ENCODE assay signal across 14 cellular contexts in genomic region chr5:139308797-139309196, GRCh38. TPM values are rescaled to one million over a fixed set of nuclear protein-coding genes. Genes with fewer than 3 reads are reported as not detected.
DNase-seq lines count a peak whose midpoint lies in the region; ATAC-seq and TF ChIP-seq lines count a peak whose summit lies in the region.
"Had no signal": no experiment of that assay in that cellular context is flagged by ENCODE, and none has a peak within 500 bp of the region (broad histone marks: within the 10 kb centered on the region; RNA-seq: fewer than 3 reads in every experiment).

No MANE protein-coding gene starts in this region.

- H3K4me3 ChIP-seq in RWPE2 (ENCODE audit: severe bottlenecking) (no peak overlapping the region), endodermal cell (ENCODE audit: low read length) (no peak overlapping the region), GM23338 (no peak overlapping the region)

- TF ChIP-seq CTCF in RWPE2 (IDR thresholded peaks at IDR 0.05; ENCODE audit: poor library complexity, severe bottlenecking) (no peak), endodermal cell (conservative IDR thresholded peaks at IDR 0.05) (no peak), GM23338 (conservative IDR thresholded peaks at IDR 0.05; ENCODE audit: low read depth in 2 of 2) (no peak)

- no peak overlapping the region for H2AFZ ChIP-seq in GM23338

- H3K4me2 ChIP-seq in GM23338: no peak overlapping the region

- H3K27me3 ChIP-seq in RWPE2 (ENCODE audit: insufficient read depth, poor library complexity, severe bottlenecking) (no peaks in the 10 kb centered on the region), endodermal cell (ENCODE audit: control insufficient read depth, insufficient read depth, low read length, poor library complexity, severe bottlenecking) (no peaks in the 10 kb centered on the region), GM23338 (ENCODE audit: insufficient read depth) (no peaks in the 10 kb centered on the region)

- H3K4me3 Mint-ChIP-seq in activated naive CD4-positive, alpha-beta T cell treated with anti-CD3 and anti-CD28 coated beads for 36 hours: no peak overlapping the region
- H3K4me3 Mint-ChIP-seq in endodermal cell (no peak overlapping the region), GM23338 (no peak overlapping the region)
- H3K4me3 Mint-ChIP-seq in stimulated activated effector memory CD8-positive, alpha-beta T cell treated with anti-CD3 and anti-CD28 coated beads, Interleukin-12 subunit alpha, Interleukin-12 subunit beta, amount 100 ng/mL, for 72 hours: peak overlapping the region; percentile 22
- H3K4me3 Mint-ChIP-seq: activated naive CD8-positive, alpha-beta T cell treated with anti-CD3 and anti-CD28 coated beads, Interleukin-2, amount 10 ng/mL, durations not matched to agents 7 days and 5 days had no signal

- H3F3A ChIP-seq in GM23338 (replicated peaks; ENCODE audit: low read depth): no peaks in the 10 kb centered on the region

- intact Hi-C loops in activated naive CD4-positive, alpha-beta T cell treated with anti-CD3 and anti-CD28 coated beads for 36 hours (cut with micrococcal nuclease): no loop called here

- H3K27ac ChIP-seq in RWPE2 (ENCODE audit: poor library complexity, severe bottlenecking): peak overlapping the region; percentile 29
- H3K27ac ChIP-seq in endodermal cell (ENCODE audit: low read depth, low read length): no peak overlapping the region
- H3K27ac ChIP-seq in GM23338 (ENCODE audit: low read depth): no peak overlapping the region
- H3K27ac ChIP-seq: epithelial cell of prostate had no signal

- peaks cover 90% of the 10 kb centered on the region for H4K20me1 ChIP-seq in GM23338 (replicated peaks; ENCODE audit: insufficient read depth)

- H3K4me1 ChIP-seq in RWPE2 (ENCODE audit: insufficient read depth, poor library complexity, severe bottlenecking) (peaks cover 68% of the 10 kb centered on the region), endodermal cell (ENCODE audit: control insufficient read depth, insufficient read depth, low read length) (peaks cover 12% of the 10 kb centered on the region), GM23338 (ENCODE audit: insufficient read depth) (peaks cover 63% of the 10 kb centered on the region)

- H3K9me3 ChIP-seq in RWPE2 (ENCODE audit: severe bottlenecking) (no peaks in the 10 kb centered on the region), endodermal cell (ENCODE audit: control insufficient read depth, low read length) (no peaks in the 10 kb centered on the region)

- no peak overlapping the region for H3K9ac ChIP-seq in endodermal cell (ENCODE audit: extremely low read depth, low read length, poor library complexity, severe bottlenecking)

- no peak for ATAC-seq in RWPE2 (ENCODE audit: low read depth)
- no peak for ATAC-seq in stimulated activated effector memory CD8-positive, alpha-beta T cell treated with anti-CD3 and anti-CD28 coated beads, Interleukin-12 subunit alpha, Interleukin-12 subunit beta, amount 100 ng/mL, for 72 hours
- ATAC-seq in GM19452 (IDR thresholded peaks at IDR 0.05; ENCODE audit: unreplicated experiment): no peak
- ATAC-seq in GM23338: no peak

- H3K9me2 ChIP-seq in GM23338 (ENCODE audit: insufficient read depth): no peaks in the 10 kb centered on the region

- CTCF ChIA-PET in activated naive CD4-positive, alpha-beta T cell treated with anti-CD3 and anti-CD28 coated beads for 36 hours (lab: Charles Lee): no interaction called here

- H3K4me1 Mint-ChIP-seq in activated naive CD4-positive, alpha-beta T cell treated with anti-CD3 and anti-CD28 coated beads for 36 hours (ENCODE audit: low read depth): peaks cover 86% of the 10 kb centered on the region
- peaks cover 60% of the 10 kb centered on the region for H3K4me1 Mint-ChIP-seq in endodermal cell
- peaks cover 71% of the 10 kb centered on the region for H3K4me1 Mint-ChIP-seq in stimulated activated effector memory CD8-positive, alpha-beta T cell treated with anti-CD3 and anti-CD28 coated beads, Interleukin-12 subunit alpha, Interleukin-12 subunit beta, amount 100 ng/mL, for 72 hours
- H3K4me1 Mint-ChIP-seq in GM23338: peaks cover 66% of the 10 kb centered on the region

- H3K9me3 Mint-ChIP-seq in activated naive CD4-positive, alpha-beta T cell treated with anti-CD3 and anti-CD28 coated beads for 36 hours: no peaks in the 10 kb centered on the region
- H3K9me3 Mint-ChIP-seq in endodermal cell (no peaks in the 10 kb centered on the region), GM23338 (no peaks in the 10 kb centered on the region)
- H3K9me3 Mint-ChIP-seq in stimulated activated effector memory CD8-positive, alpha-beta T cell treated with anti-CD3 and anti-CD28 coated beads, Interleukin-12 subunit alpha, Interleukin-12 subunit beta, amount 100 ng/mL, for 72 hours: no peaks in the 10 kb centered on the region
- H3K9me3 Mint-ChIP-seq: activated naive CD8-positive, alpha-beta T cell treated with anti-CD3 and anti-CD28 coated beads, Interleukin-2, amount 10 ng/mL, durations not matched to agents 7 days and 5 days had no signal

- H3K36me3 Mint-ChIP-seq in activated naive CD4-positive, alpha-beta T cell treated with anti-CD3 and anti-CD28 coated beads for 36 hours (ENCODE audit: low read depth): peaks cover 13% of the 10 kb centered on the region
- H3K36me3 Mint-ChIP-seq in endodermal cell (ENCODE audit: low read depth) (peaks cover 5% of the 10 kb centered on the region), GM23338 (ENCODE audit: low read depth) (peaks cover 5% of the 10 kb centered on the region; the same call in 2 of the 3 replicates)
- H3K36me3 Mint-ChIP-seq in stimulated activated effector memory CD8-positive, alpha-beta T cell treated with anti-CD3 and anti-CD28 coated beads, Interleukin-12 subunit alpha, Interleukin-12 subunit beta, amount 100 ng/mL, for 72 hours: peaks cover 60% of the 10 kb centered on the region

- peak overlapping the region; percentile 55 for H3K27ac Mint-ChIP-seq in activated naive CD4-positive, alpha-beta T cell treated with anti-CD3 and anti-CD28 coated beads for 36 hours
- H3K27ac Mint-ChIP-seq in endodermal cell (peak overlapping the region; percentile 45), GM23338 (no peak overlapping the region)
- H3K27ac Mint-ChIP-seq in stimulated activated effector memory CD8-positive, alpha-beta T cell treated with anti-CD3 and anti-CD28 coated beads, Interleukin-12 subunit alpha, Interleukin-12 subunit beta, amount 100 ng/mL, for 72 hours: peak overlapping the region; percentile 5
- H3K27ac Mint-ChIP-seq: activated naive CD8-positive, alpha-beta T cell treated with anti-CD3 and anti-CD28 coated beads, Interleukin-2, amount 10 ng/mL, durations not matched to agents 7 days and 5 days had no signal

- no peaks in the 10 kb centered on the region for H3K27me3 Mint-ChIP-seq in activated naive CD4-positive, alpha-beta T cell treated with anti-CD3 and anti-CD28 coated beads for 36 hours (ENCODE audit: low read depth)
- H3K27me3 Mint-ChIP-seq in endodermal cell (ENCODE audit: insufficient read depth) (no peaks in the 10 kb centered on the region), GM23338 (ENCODE audit: insufficient read depth, low read depth, poor library complexity) (no peaks in the 10 kb centered on the region)
- H3K27me3 Mint-ChIP-seq: activated naive CD8-positive, alpha-beta T cell treated with anti-CD3 and anti-CD28 coated beads, Interleukin-2, amount 10 ng/mL, durations not matched to agents 7 days and 5 days had no signal

- H3K79me2 ChIP-seq in GM23338 (replicated peaks; ENCODE audit: insufficient read depth): peaks cover 100% of the 10 kb centered on the region

- DNase-seq in activated naive CD4-positive, alpha-beta T cell treated with anti-CD3 and anti-CD28 coated beads for 36 hours: no peak
- no peak for DNase-seq in activated naive CD4-positive, alpha-beta T cell treated with Interleukin-2 at 50 U/mL for 16 hours
- DNase-seq in RWPE2 (ENCODE audit: low spot score): no peak
- DNase-seq in endodermal cell: no peak
- no peak for DNase-seq in stimulated activated effector memory CD8-positive, alpha-beta T cell treated with anti-CD3 and anti-CD28 coated beads, Interleukin-12 subunit alpha, Interleukin-12 subunit beta, amount 100 ng/mL, for 72 hours (ENCODE audit: low spot score in 2 of 2)
- DNase-seq in NCI-H524 (lab: John Stamatoyannopoulos, UW): no peak
- no peak for DNase-seq in GM23338 (ENCODE audit: low spot score)
- DNase-seq: activated naive CD8-positive, alpha-beta T cell treated with anti-CD3 and anti-CD28 coated beads, Interleukin-2, amount 10 ng/mL, durations not matched to agents 7 days and 5 days; H7; NCI-H1436 treated with DMSO at 0.1 percent for 48 hours; occipital lobe; substantia nigra had no signal

- peaks cover 60% of the 10 kb centered on the region for H3K36me3 ChIP-seq in RWPE2 (ENCODE audit: low read depth)
- H3K36me3 ChIP-seq in endodermal cell (ENCODE audit: control insufficient read depth, insufficient read depth, low read length): peaks cover 34% of the 10 kb centered on the region
- H3K36me3 ChIP-seq in GM23338 (ENCODE audit: insufficient read depth): no peaks in the 10 kb centered on the region

TF ChIP-seq in GM23338, 12 proteins besides CTCF, POLR2A, EP300 and RAD21 (continues in another document):
- TF ChIP-seq EZH2phosphoT487 (IDR thresholded peaks at IDR 0.05; ENCODE audit: unreplicated experiment) (no peak), ZNF331 (CRISPR knock-in tag; IDR thresholded peaks at IDR 0.05; ENCODE audit: low read depth) (no peak), CREB1 (CRISPR knock-in tag; IDR thresholded peaks at IDR 0.05; ENCODE audit: low read depth) (no peak), EZH2 (IDR thresholded peaks at IDR 0.05; ENCODE audit: low read depth, unreplicated experiment) (no peak), POLR2AphosphoS5 (IDR thresholded peaks at IDR 0.05; ENCODE audit: low read depth) (no peak)

RNA-seq across cellular contexts. Expression of gene MATR3, which starts 15.3 kb away (rescaled TPM):
- 100 to 1,000 TPM; 137 to 164 TPM for total RNA-seq in activated naive CD4-positive, alpha-beta T cell treated with anti-CD3 and anti-CD28 coated beads for 36 hours
- 100 to 1,000 TPM; 250 to 279 TPM for total RNA-seq in endodermal cell
- polyA plus RNA-seq in endodermal cell (2013, experiment 1 of 2): 439 TPM
- polyA plus RNA-seq in endodermal cell (2013, experiment 2 of 2): 415 TPM
- total RNA-seq in GM23338 (2014; rRNA removed; shearing (Covaris generic)): 506 and 546 TPM in 2 replicates
- polyA plus RNA-seq in GM23338 (2016; fragmentation: Nextera tagmentation; extraction: Ambion mirVana): 226 and 278 TPM in 2 replicates

RNA-seq across cellular contexts. Expression of gene PAIP2, which starts 32.9 kb away (rescaled TPM):
- total RNA-seq in activated naive CD4-positive, alpha-beta T cell treated with anti-CD3 and anti-CD28 coated beads for 36 hours: 10 to 100 TPM; 68.8 to 74.3 TPM
- 100 to 1,000 TPM; 128 to 142 TPM for total RNA-seq in endodermal cell
- polyA plus RNA-seq in endodermal cell (2013, experiment 1 of 2): 193 TPM
- 186 TPM for polyA plus RNA-seq in endodermal cell (2013, experiment 2 of 2)
- total RNA-seq in GM23338 (2014; rRNA removed; shearing (Covaris generic)): 132 and 148 TPM in 2 replicates
- polyA plus RNA-seq in GM23338 (2016; fragmentation: Nextera tagmentation; extraction: Ambion mirVana): 226 and 277 TPM in 2 replicates
